Comparison of ENCODE assay signal across 16 cellular contexts in genomic region chr1:161257109-161257508, GRCh38. TPM values are rescaled to one million over a fixed set of nuclear protein-coding genes. Genes with fewer than 3 reads are reported as not detected.
"Had no signal": no experiment of that assay in that cellular context is flagged by ENCODE, and none has a peak within 500 bp of the region (broad histone marks: within the 10 kb centered on the region; RNA-seq: fewer than 3 reads in every experiment).

No MANE protein-coding gene starts in this region.

RNA-seq across cellular contexts. Expression of gene PCP4L1, which starts 1.4 kb away (rescaled TPM):
- total RNA-seq: activated B cell treated with CpG ODN at 0.5 μM for 24 hours; astrocyte; foreskin keratinocyte; gastrocnemius medialis; T-helper 2 cell treated with Interferon-gamma antibody and Interleukin-4, amounts not matched to agents 100 ng/mL and 5 ng/mL, for 36 hours had no signal
- polyA plus RNA-seq: foreskin keratinocyte had no signal

RNA-seq across cellular contexts. Expression of gene NR1I3, which starts 19.1 kb away (rescaled TPM):
- total RNA-seq: activated B cell treated with CpG ODN at 0.5 μM for 24 hours; activated CD4-positive, alpha-beta memory T cell treated with anti-CD3 and anti-CD28 coated beads, Interleukin-2, amount 10 ng/mL, durations not matched to agents 7 days and 5 days; activated CD4-positive, alpha-beta T cell treated with anti-CD3 and anti-CD28 coated beads, Interleukin-2, amount 10 ng/mL, durations not matched to agents 7 days and 5 days; activated T-cell treated with anti-CD3 and anti-CD28 coated beads, Interleukin-2, amount 50 U/mL, for 72 hours; astrocyte; bronchial epithelial cell; cardiac septum; cerebellum; endodermal cell; esophagus mucosa; foreskin keratinocyte; gastrocnemius medialis; heart left ventricle; T-helper 2 cell treated with Interferon-gamma antibody and Interleukin-4, amounts not matched to agents 100 ng/mL and 5 ng/mL, for 36 hours had no signal

RNA-seq across cellular contexts. Expression of gene APOA2, which starts 33.7 kb away (rescaled TPM):
- total RNA-seq: activated B cell treated with CpG ODN at 0.5 μM for 24 hours; activated CD4-positive, alpha-beta memory T cell treated with anti-CD3 and anti-CD28 coated beads, Interleukin-2, amount 10 ng/mL, durations not matched to agents 7 days and 5 days; activated CD4-positive, alpha-beta T cell treated with anti-CD3 and anti-CD28 coated beads, Interleukin-2, amount 10 ng/mL, durations not matched to agents 7 days and 5 days; activated T-cell treated with anti-CD3 and anti-CD28 coated beads, Interleukin-2, amount 50 U/mL, for 72 hours; astrocyte; bronchial epithelial cell; cardiac septum; cerebellum; dorsolateral prefrontal cortex; esophagus mucosa; foreskin keratinocyte; heart left ventricle; T-helper 2 cell treated with Interferon-gamma antibody and Interleukin-4, amounts not matched to agents 100 ng/mL and 5 ng/mL, for 36 hours had no signal
- polyA plus RNA-seq: adipose tissue, foreskin keratinocyte, heart left ventricle had no signal
